Comparison of ENCODE assay signal across 11 cellular contexts in genomic region chr19:719081-719512, GRCh38. TPM values are rescaled to one million over a fixed set of nuclear protein-coding genes. Genes with fewer than 3 reads are reported as not detected.
DNase-seq lines count a peak whose midpoint lies in the region; TF ChIP-seq lines count a peak whose summit lies in the region.
"Had no signal": no experiment of that assay in that cellular context is flagged by ENCODE, and none has a peak within 500 bp of the region (broad histone marks: within the 10 kb centered on the region; RNA-seq: fewer than 3 reads in every experiment).

No MANE protein-coding gene starts in this region.

- intact Hi-C loops in breast epithelium (cut with DNase I; ENCODE audit: low total_unique reads) (no loop called here), mammary epithelial cell (cut with micrococcal nuclease) (no loop called here), vagina (cut with DNase I) (no loop called here)

- peak overlapping the region; percentile 66 for H3K4ac ChIP-seq in neuronal stem cell (ENCODE audit: low read length)

- H3K9me3 ChIP-seq in breast epithelium (peaks cover 0 to 4% of the 10 kb centered on the region in 2 donors), mammary epithelial cell (replicated peaks; ENCODE audit: insufficient read depth, low read length) (peaks cover 5% of the 10 kb centered on the region), neuronal stem cell (replicated peaks in 1 of 2; ENCODE audit: control insufficient read depth in 2 of 2, insufficient read depth in 1 of 2, low read depth in 1 of 2, low read length in 2 of 2) (peaks cover 4 to 9% of the 10 kb centered on the region in 2 donors), vagina (no peaks in the 10 kb centered on the region), MG63 (no peaks in the 10 kb centered on the region)
- H3K9me3 ChIP-seq: neutrophil had no signal

- no peak overlapping the region for H2BK15ac ChIP-seq in neuronal stem cell (ENCODE audit: low read length)

- H2AFZ ChIP-seq in mammary epithelial cell (ENCODE audit: low read depth, low read length) = no peak overlapping the region
- no peak overlapping the region for H2AFZ ChIP-seq in neuronal stem cell (ENCODE audit: low read length)

- TF ChIP-seq CTCF in breast epithelium (IDR thresholded peaks at IDR 0.05) = no peak
- no peak for TF ChIP-seq CTCF in mammary epithelial cell (conservative IDR thresholded peaks at IDR 0.05 in 1 of 2, IDR thresholded peaks at IDR 0.05 in 1 of 2; ENCODE audit: extremely low read depth in 1 of 2, insufficient read depth in 1 of 2, low read depth in 1 of 2, low read length in 2 of 2)
- no peak for TF ChIP-seq CTCF in vagina (IDR thresholded peaks at IDR 0.05)

- peaks cover 24% of the 10 kb centered on the region for H3K79me1 ChIP-seq in neuronal stem cell (ENCODE audit: low read depth, low read length)

- H4K8ac ChIP-seq in neuronal stem cell (ENCODE audit: low read depth, low read length) = no peak overlapping the region

- no peak overlapping the region for H2BK120ac ChIP-seq in neuronal stem cell (ENCODE audit: low read depth, low read length)

- no peaks in the 10 kb centered on the region for H4K20me1 ChIP-seq in mammary epithelial cell (ENCODE audit: insufficient read depth, low read length)

- H3K4me3 ChIP-seq in breast epithelium (peak overlapping the region; percentile 20 to 54 (median 22)), mammary epithelial cell (replicated peaks in 1 of 3; ENCODE audit: insufficient read depth in 1 of 3, low read depth in 2 of 3, low read length in 3 of 3) (no peak overlapping the region), neuronal stem cell (ENCODE audit: low read length in 2 of 2) (no peak overlapping the region), vagina (peak overlapping the region; percentile 35 to 54), MG63 (no peak overlapping the region)

- no peak overlapping the region for H2BK12ac ChIP-seq in neuronal stem cell (ENCODE audit: low read length)

- no peaks in the 10 kb centered on the region for H3K36me3 ChIP-seq in breast epithelium
- no peaks in the 10 kb centered on the region for H3K36me3 ChIP-seq in mammary epithelial cell (ENCODE audit: insufficient read depth, low read length)
- H3K36me3 ChIP-seq in neuronal stem cell (replicated peaks in 1 of 2; ENCODE audit: control insufficient read depth in 2 of 2, insufficient read depth in 2 of 2, low read length in 2 of 2) = peaks cover 2 to 4% of the 10 kb centered on the region in 2 donors
- H3K36me3 ChIP-seq in vagina = no peaks in the 10 kb centered on the region
- H3K36me3 ChIP-seq in MG63 = no peaks in the 10 kb centered on the region
- H3K36me3 ChIP-seq: neutrophil had no signal

- DNase-seq in breast epithelium (ENCODE audit: low spot score in 2 of 2) (no peak), mammary epithelial cell (no peak), fibroblast of the conjunctiva (ENCODE audit: low read depth) (peak; percentile 43), neuronal stem cell (ENCODE audit: low spot score) (no peak), vagina (ENCODE audit: extremely low spot score in 2 of 2) (no peak), foreskin melanocyte (no peak), NCI-H2227 treated with DMSO at 0.1 percent for 48 hours (lab: John Stamatoyannopoulos, UW) (no peak), MG63 (no peak)
- DNase-seq: activated CD4-positive, alpha-beta memory T cell treated with anti-CD3 and anti-CD28 coated beads, Interleukin-2, amount 10 ng/mL, durations not matched to agents 7 days and 5 days had no signal

- no peak overlapping the region for H3K14ac ChIP-seq in neuronal stem cell (ENCODE audit: low read length)

- dilution Hi-C loops in mammary epithelial cell (cut with HindIII; ENCODE audit: low sequenced_read_pairs) = no loop called here

- H4K91ac ChIP-seq in neuronal stem cell (ENCODE audit: low read depth, low read length, poor library complexity) = no peak overlapping the region

- H3K9ac ChIP-seq in mammary epithelial cell (ENCODE audit: insufficient read depth, low read length) (no peak overlapping the region), neuronal stem cell (ENCODE audit: low read depth, low read length, poor library complexity) (no peak overlapping the region)

- H3K4me1 ChIP-seq in breast epithelium (no peaks in the 10 kb centered on the region), mammary epithelial cell (ENCODE audit: insufficient read depth, low read length) (no peaks in the 10 kb centered on the region), neuronal stem cell (ENCODE audit: control insufficient read depth in 2 of 2, insufficient read depth in 1 of 2, low read depth in 1 of 2, low read length in 2 of 2) (peaks cover 6 to 28% of the 10 kb centered on the region in 2 donors), vagina (peaks cover 47% of the 10 kb centered on the region)

- TF ChIP-seq POLR2A in breast epithelium (IDR thresholded peaks at IDR 0.05) (no peak), vagina (IDR thresholded peaks at IDR 0.05) (peak in 1 of 2 donors; percentile 14)

- H2AK5ac ChIP-seq in neuronal stem cell (ENCODE audit: low read depth, low read length) = peak overlapping the region; percentile 46

- peak overlapping the region; percentile 71 to 90 for H3K27ac ChIP-seq in breast epithelium
- H3K27ac ChIP-seq in mammary epithelial cell (ENCODE audit: insufficient read depth, low read depth, low read length) = no peak overlapping the region
- no peak overlapping the region for H3K27ac ChIP-seq in neuronal stem cell (replicated peaks; ENCODE audit: low read length)
- H3K27ac ChIP-seq in vagina = peak overlapping the region; percentile 91
- H3K27ac ChIP-seq: neutrophil had no signal

- no peaks in the 10 kb centered on the region for H3K79me2 ChIP-seq in mammary epithelial cell (ENCODE audit: insufficient read depth, low read length)

- in situ Hi-C loops in mammary epithelial cell (cut with MboI; ENCODE audit: low sequenced_read_pairs in 2 of 2) = no loop called here

- BruUV-seq in mammary epithelial cell (replicated peaks; lab: Mats Ljungman, UMichigan) = no TSS peak

- no peak overlapping the region for H3K4me2 ChIP-seq in mammary epithelial cell (ENCODE audit: insufficient read depth, low read depth, low read length)
- no peak overlapping the region for H3K4me2 ChIP-seq in neuronal stem cell (ENCODE audit: insufficient read depth, low read length, poor library complexity, severe bottlenecking)

- H2BK5ac ChIP-seq in neuronal stem cell (ENCODE audit: low read length) = peak overlapping the region; percentile 75

- H3K23ac ChIP-seq in neuronal stem cell (ENCODE audit: low read depth, low read length, poor library complexity) = peak overlapping the region; percentile 65

- CTCF ChIA-PET in mammary epithelial cell (lab: Charles Lee; ENCODE audit: low non-redundant PET) = no interaction called here

- H3K27me3 ChIP-seq in breast epithelium (peaks cover 0 to 5% of the 10 kb centered on the region in 2 donors), mammary epithelial cell (ENCODE audit: insufficient read depth, low read length) (no peaks in the 10 kb centered on the region), neuronal stem cell (ENCODE audit: control insufficient read depth in 3 of 3, insufficient read depth in 3 of 3, low read depth in 1 of 3, low read length in 3 of 3) (no peaks in the 10 kb centered on the region), vagina (no peaks in the 10 kb centered on the region), MG63 (no peaks in the 10 kb centered on the region)

- peak overlapping the region; percentile 28 for H3K18ac ChIP-seq in neuronal stem cell (ENCODE audit: low read length)

- no CpG with 5 or more reads among the region's 49 CpGs for WGBS in mammary epithelial cell (ENCODE audit: low coverage, missing lambda C conversion rate)
- no CpG with 5 or more reads among the region's 49 CpGs for WGBS in neuronal stem cell (ENCODE audit: extremely low coverage in 2 of 2, insufficient read length in 2 of 2, insufficient replicate concordance in 1 of 2), 2 donors

RNA-seq across cellular contexts. Expression of gene PALM, which starts 10.4 kb away (rescaled TPM):
- total RNA-seq in breast epithelium = 10 to 100 TPM; 16.1 to 61.0 (median 35.1) TPM
- total RNA-seq in mammary epithelial cell = 1 to 10 TPM in 1 of 2 donors, under 1 TPM in 1; 0.33 to 1.0 TPM
- not detected for polyA plus RNA-seq in mammary epithelial cell
- polyA minus RNA-seq in mammary epithelial cell = not detected
- 66.5 TPM for polyA plus RNA-seq in neuronal stem cell (2013, experiment 1 of 2)
- polyA plus RNA-seq in neuronal stem cell (2013, experiment 2 of 2) = 68.9 TPM
- 40.0 TPM for total RNA-seq in vagina
- 9.3 and 10.5 TPM in 2 replicates for total RNA-seq in MG63 (2014; rRNA removed; shearing (Covaris generic); ENCODE audit: low replicate concordance)
- total RNA-seq: activated CD4-positive, alpha-beta memory T cell treated with anti-CD3 and anti-CD28 coated beads, Interleukin-2, amount 10 ng/mL, durations not matched to agents 7 days and 5 days had no signal

RNA-seq across cellular contexts. Expression of gene PRSS57, which starts 23.8 kb away (rescaled TPM):
- total RNA-seq in breast epithelium = not detected
- not detected for total RNA-seq in mammary epithelial cell
- not detected for polyA plus RNA-seq in mammary epithelial cell
- polyA minus RNA-seq in mammary epithelial cell = not detected
- polyA plus RNA-seq in neuronal stem cell (2013, experiment 1 of 2) = 0.03 TPM
- polyA plus RNA-seq in neuronal stem cell (2013, experiment 2 of 2) = 0.06 TPM
- not detected for total RNA-seq in vagina
- not detected in 2 replicates for total RNA-seq in MG63 (2014; rRNA removed; shearing (Covaris generic); ENCODE audit: low replicate concordance)
- total RNA-seq: activated CD4-positive, alpha-beta memory T cell treated with anti-CD3 and anti-CD28 coated beads, Interleukin-2, amount 10 ng/mL, durations not matched to agents 7 days and 5 days; G401 had no signal

RNA-seq across cellular contexts. Expression of gene MISP, which starts 31.8 kb away (rescaled TPM):
- total RNA-seq in breast epithelium = 1 to 10 TPM in 2 of 3 donors, under 1 TPM in 1; 0.16 to 3.6 (median 2.5) TPM
- total RNA-seq in mammary epithelial cell = 10 to 100 TPM; 15.3 to 21.0 TPM
- 13.8 TPM for polyA plus RNA-seq in mammary epithelial cell
- polyA minus RNA-seq in mammary epithelial cell = 8.1 TPM
- 0.11 TPM for polyA plus RNA-seq in neuronal stem cell (2013, experiment 1 of 2)
- 0.07 TPM for polyA plus RNA-seq in neuronal stem cell (2013, experiment 2 of 2)
- total RNA-seq in vagina = 0.49 TPM
- not detected in 2 replicates for total RNA-seq in MG63 (2014; rRNA removed; shearing (Covaris generic); ENCODE audit: low replicate concordance)
- total RNA-seq: activated CD4-positive, alpha-beta memory T cell treated with anti-CD3 and anti-CD28 coated beads, Interleukin-2, amount 10 ng/mL, durations not matched to agents 7 days and 5 days had no signal

RNA-seq across cellular contexts. Expression of gene FSTL3, which starts 42.9 kb away (rescaled TPM):
- total RNA-seq in breast epithelium (100 to 1,000 TPM in 2 of 3 donors, 10 to 100 TPM in 1; 37.8 to 198 (median 111) TPM), mammary epithelial cell (100 to 1,000 TPM; 127 to 140 TPM), vagina (129 TPM)
- 72.2 TPM for polyA plus RNA-seq in mammary epithelial cell
- 41.3 TPM for polyA minus RNA-seq in mammary epithelial cell
- 6.2 TPM for polyA plus RNA-seq in neuronal stem cell (2013, experiment 1 of 2)
- polyA plus RNA-seq in neuronal stem cell (2013, experiment 2 of 2) = 6.2 TPM
- total RNA-seq in MG63 (2014; rRNA removed; shearing (Covaris generic); ENCODE audit: low replicate concordance) = 16.0 and 25.0 TPM in 2 replicates

RNA-seq across cellular contexts. Expression of gene RNF126, which starts 56.1 kb away (rescaled TPM):
- total RNA-seq in breast epithelium (10 to 100 TPM; 41.1 to 46.5 (median 46.2) TPM), mammary epithelial cell (10 to 100 TPM; 79.2 to 83.9 TPM), vagina (68.0 TPM)
- 54.4 TPM for polyA plus RNA-seq in mammary epithelial cell
- 5.1 TPM for polyA minus RNA-seq in mammary epithelial cell
- 59.4 TPM for polyA plus RNA-seq in neuronal stem cell (2013, experiment 1 of 2)
- polyA plus RNA-seq in neuronal stem cell (2013, experiment 2 of 2) = 57.6 TPM
- 22.0 and 23.5 TPM in 2 replicates for total RNA-seq in MG63 (2014; rRNA removed; shearing (Covaris generic); ENCODE audit: low replicate concordance)

Comparison
In these comparisons a context has a peak if more than half of its experiments do, and no peak if none do; other contexts are left out.
1. H3K27ac ChIP-seq: peak in breast epithelium (2 of 2) and vagina (single experiment); none in mammary epithelial cell (single experiment) and neuronal stem cell (single experiment).
2. H3K4me3 ChIP-seq: peak in breast epithelium (3 of 3) and vagina (2 of 2); none in mammary epithelial cell (0 of 3), neuronal stem cell (0 of 2) and MG63 (single experiment).